In the genomic region with DNA sequence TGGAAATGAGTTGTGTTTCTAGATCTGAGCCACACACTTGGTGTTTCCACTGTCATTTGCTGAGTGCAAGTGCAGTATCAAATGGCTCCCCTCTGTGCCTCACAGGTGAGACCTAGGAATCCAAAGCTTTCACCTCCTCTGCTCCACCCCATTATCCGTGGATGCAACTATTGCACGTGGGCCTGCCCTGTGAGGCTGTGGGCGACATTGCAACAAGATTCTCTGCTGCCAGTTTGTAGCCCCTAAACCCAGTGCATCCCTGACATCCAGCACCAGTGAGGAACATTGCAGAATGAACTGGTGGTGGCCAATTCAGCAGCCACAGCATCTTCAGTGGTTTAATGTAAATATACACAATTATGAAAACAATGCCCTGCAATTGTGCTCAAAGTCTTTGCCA, we compare ENCODE assay signal across 29 cellular contexts.
"Had no signal": no experiment of that assay in that cellular context is flagged by ENCODE, and none has a peak within 500 bp of the region (broad histone marks: within the 10 kb centered on the region; RNA-seq: fewer than 3 reads in every experiment).

No MANE protein-coding gene starts in this region.

- H3K27ac ChIP-seq: neutrophil, ovary, parathyroid adenoma, psoas muscle, right lobe of liver, sigmoid colon, stomach, thoracic aorta, tibial nerve, upper lobe of left lung, uterus had no signal

- H3K79me2 ChIP-seq: parathyroid adenoma had no signal

- H3K27me3 ChIP-seq: neutrophil, ovary, right lobe of liver, sigmoid colon, stomach, thyroid gland, tibial nerve, upper lobe of left lung, uterus had no signal

- H3K4me1 ChIP-seq: parathyroid adenoma, right lobe of liver, sigmoid colon, stomach, upper lobe of left lung, uterus had no signal

- H3K36me3 ChIP-seq: neutrophil, ovary, right lobe of liver, sigmoid colon, stomach, thoracic aorta, thyroid gland, tibial nerve, upper lobe of left lung, uterus had no signal

- H3K27ac Mint-ChIP-seq: naive thymus-derived CD8-positive, alpha-beta T cell; natural killer cell treated with Interleukin-12 subunit alpha and Interleukin-12 subunit beta and Interleukin-15 and Interleukin-18, amount 100 ng/mL, for 72 hours; nephron progenitor cell; progenitor cell of endocrine pancreas; stimulated activated effector memory CD8-positive, alpha-beta T cell treated with anti-CD3 and anti-CD28 coated beads, Interleukin-12 subunit alpha, Interleukin-12 subunit beta, amount 100 ng/mL, for 72 hours; stimulated activated naive B cell treated with anti-CD40 and anti-IgM and Interleukin-4, amounts not matched to agents 10 μg/mL and 1 μg/mL and 100 μg/mL, for 72 hours; stimulated activated naive CD8-positive, alpha-beta T cell treated with anti-CD3 and anti-CD28 coated beads, Interleukin-15, Interleukin-2, amounts not matched to agents 100 ng/mL and 50 ng/mL, for 24 hours had no signal

- H3K36me3 Mint-ChIP-seq: naive thymus-derived CD8-positive, alpha-beta T cell; natural killer cell treated with Interleukin-12 subunit alpha and Interleukin-12 subunit beta and Interleukin-15 and Interleukin-18, amount 100 ng/mL, for 72 hours; stimulated activated effector memory CD8-positive, alpha-beta T cell treated with anti-CD3 and anti-CD28 coated beads, Interleukin-12 subunit alpha, Interleukin-12 subunit beta, amount 100 ng/mL, for 72 hours; stimulated activated naive B cell treated with anti-CD40 and anti-IgM and Interleukin-4, amounts not matched to agents 10 μg/mL and 1 μg/mL and 100 μg/mL, for 72 hours had no signal

- H3K9ac ChIP-seq: parathyroid adenoma had no signal

- H3K9me3 ChIP-seq: neutrophil, ovary, right lobe of liver, thoracic aorta, thyroid gland, uterus had no signal

- H2AFZ ChIP-seq: parathyroid adenoma had no signal

- H3K4me3 ChIP-seq: ovary, psoas muscle, right lobe of liver, sigmoid colon, stomach, thoracic aorta, thyroid gland, tibial nerve, upper lobe of left lung, uterus had no signal

- H3K4me1 Mint-ChIP-seq: naive thymus-derived CD8-positive, alpha-beta T cell; nephron progenitor cell; neural crest cell; stimulated activated effector memory CD8-positive, alpha-beta T cell treated with anti-CD3 and anti-CD28 coated beads, Interleukin-12 subunit alpha, Interleukin-12 subunit beta, amount 100 ng/mL, for 72 hours; stimulated activated naive B cell treated with anti-CD40 and anti-IgM and Interleukin-4, amounts not matched to agents 10 μg/mL and 1 μg/mL and 100 μg/mL, for 72 hours had no signal

- H3K9me3 Mint-ChIP-seq: natural killer cell treated with Interleukin-12 subunit alpha and Interleukin-12 subunit beta and Interleukin-15 and Interleukin-18, amount 100 ng/mL, for 72 hours; neural crest cell; stimulated activated naive CD8-positive, alpha-beta T cell treated with anti-CD3 and anti-CD28 coated beads, Interleukin-15, Interleukin-2, amounts not matched to agents 100 ng/mL and 50 ng/mL, for 24 hours had no signal

- DNase-seq: naive thymus-derived CD8-positive, alpha-beta T cell; nephron progenitor cell; nucleus accumbens; ovary; psoas muscle; right cardiac atrium; right lobe of liver; sigmoid colon; small intestine; stimulated activated CD4-positive, alpha-beta T cell treated with anti-CD3 and anti-CD28 coated beads, Interleukin-15, amount 100 ng/mL, for 24 hours; stimulated activated CD4-positive, alpha-beta T cell treated with anti-CD3 and anti-CD28 coated beads, Interleukin-2, amount 100 ng/mL, for 24 hours; stimulated activated CD4-positive, alpha-beta T cell treated with anti-CD3 and anti-CD28 coated beads, Interleukin-2, amount 100 ng/mL, for 48 hours; stimulated activated CD4-positive, alpha-beta T cell treated with anti-CD3 and anti-CD28 coated beads, Interleukin-4, amount 100 ng/mL, for 24 hours; stimulated activated naive B cell treated with anti-CD40 and anti-IgM and Interleukin-4, amounts not matched to agents 10 μg/mL and 1 μg/mL and 100 μg/mL, for 72 hours; stimulated activated naive CD4-positive, alpha-beta T cell treated with Interleukin-2 at 50 U/mL for 16 hours; stomach; thyroid gland; trophoblast cell; upper lobe of left lung; uterus had no signal

- ATAC-seq: naive thymus-derived CD8-positive, alpha-beta T cell; natural killer cell treated with Interleukin-12 subunit alpha and Interleukin-12 subunit beta and Interleukin-15 and Interleukin-18, amount 100 ng/mL, for 72 hours; psoas muscle; right cardiac atrium; right lobe of liver; stimulated activated effector memory CD8-positive, alpha-beta T cell treated with anti-CD3 and anti-CD28 coated beads, Interleukin-12 subunit alpha, Interleukin-12 subunit beta, amount 100 ng/mL, for 72 hours; stimulated activated naive B cell treated with anti-CD40 and anti-IgM and Interleukin-4, amounts not matched to agents 10 μg/mL and 1 μg/mL and 100 μg/mL, for 72 hours had no signal

- H3K27me3 Mint-ChIP-seq: naive thymus-derived CD8-positive, alpha-beta T cell; stimulated activated naive B cell treated with anti-CD40 and anti-IgM and Interleukin-4, amounts not matched to agents 10 μg/mL and 1 μg/mL and 100 μg/mL, for 72 hours; stimulated activated naive CD8-positive, alpha-beta T cell treated with anti-CD3 and anti-CD28 coated beads, Interleukin-15, Interleukin-2, amounts not matched to agents 100 ng/mL and 50 ng/mL, for 24 hours had no signal

- H3K4me3 Mint-ChIP-seq: naive thymus-derived CD8-positive, alpha-beta T cell; natural killer cell treated with Interleukin-12 subunit alpha and Interleukin-12 subunit beta and Interleukin-15 and Interleukin-18, amount 100 ng/mL, for 72 hours; nephron progenitor cell; neural crest cell; stimulated activated effector memory CD8-positive, alpha-beta T cell treated with anti-CD3 and anti-CD28 coated beads, Interleukin-12 subunit alpha, Interleukin-12 subunit beta, amount 100 ng/mL, for 72 hours; stimulated activated naive B cell treated with anti-CD40 and anti-IgM and Interleukin-4, amounts not matched to agents 10 μg/mL and 1 μg/mL and 100 μg/mL, for 72 hours; stimulated activated naive CD8-positive, alpha-beta T cell treated with anti-CD3 and anti-CD28 coated beads, Interleukin-15, Interleukin-2, amounts not matched to agents 100 ng/mL and 50 ng/mL, for 24 hours had no signal
